ENCODE assay signal across 26 cellular contexts in the genomic region with DNA sequence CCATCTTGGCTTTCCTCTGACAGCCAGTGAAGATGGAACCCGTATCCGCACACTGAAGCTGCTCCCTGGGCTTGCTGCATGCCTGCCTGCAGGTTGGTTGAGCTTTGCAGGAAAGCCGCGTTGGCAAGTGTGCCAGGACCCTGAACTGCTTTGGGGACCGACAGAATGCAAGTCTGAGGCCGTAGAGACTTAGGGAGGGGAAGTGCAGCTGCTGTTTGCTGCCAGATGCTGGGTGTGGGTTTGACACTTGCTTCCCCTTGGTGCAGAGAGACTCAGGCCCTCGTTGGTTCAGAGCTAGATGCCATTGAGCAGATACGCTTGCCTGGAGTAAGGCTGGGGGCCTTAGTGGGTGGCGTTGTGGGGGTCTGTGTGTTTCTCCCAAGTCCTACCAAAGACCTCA. TPM values are rescaled to one million over a fixed set of nuclear protein-coding genes. Genes with fewer than 3 reads are reported as not detected.
A peak's percentile ranks its signal among the peaks of the same experiment; 100 is the strongest.
DNase-seq lines count a peak whose midpoint lies in the region; ATAC-seq, FAIRE-seq and TF ChIP-seq lines count a peak whose summit lies in the region.
"Had no signal": no experiment of that assay in that cellular context is flagged by ENCODE, and none has a peak within 500 bp of the region (broad histone marks: within the 10 kb centered on the region; RNA-seq: fewer than 3 reads in every experiment).

No MANE protein-coding gene starts in this region.

- H2AFZ ChIP-seq in OCI-LY3 (ENCODE audit: low read depth, low read length) (peak overlapping the region; percentile 34; the same call in 1 of the 2 replicates), MM.1S (ENCODE audit: low read length) (no peak overlapping the region)

- no peaks in the 10 kb centered on the region for H3F3A ChIP-seq in MM.1S (ENCODE audit: insufficient read depth, low read length)

- 47 to 55% methylated on average over 8 to 9 of the region's 9 CpGs for WGBS in tibial nerve, 2 donors

- no peaks in the 10 kb centered on the region for H3K36me3 ChIP-seq in BLaER1 treated with 17β-estradiol and CSF1 and Interleukin-3, amounts not matched to agents 10 nM and 100 nM
- H3K36me3 ChIP-seq in OCI-LY3 (replicated peaks; ENCODE audit: low read depth, low read length) (no peaks in the 10 kb centered on the region), kidney (ENCODE audit: control insufficient read depth in 1 of 2, insufficient read depth in 2 of 2, low read length in 2 of 2) (no peaks in the 10 kb centered on the region), MM.1S (replicated peaks; ENCODE audit: insufficient read depth, low read length) (no peaks in the 10 kb centered on the region), tibial nerve (no peaks in the 10 kb centered on the region)
- H3K36me3 ChIP-seq: lower lobe of right lung, ovary, SJSA1, suprapubic skin had no signal

- H3K27ac ChIP-seq in BLaER1 treated with 17β-estradiol and CSF1 and Interleukin-3, amounts not matched to agents 10 nM and 100 nM, result peak overlapping the region in 10 of 11 experiments; percentile 0 to 48 (median 23); a peak in 9 of 22 replicates
- H3K27ac ChIP-seq in HL-60 (replicated peaks) (peak overlapping the region; percentile 29), OCI-LY3 (ENCODE audit: low read length) (no peak overlapping the region), kidney (ENCODE audit: low read depth in 2 of 2, low read length in 2 of 2) (no peak overlapping the region), MM.1S (ENCODE audit: low read length) (no peak overlapping the region), tibial nerve (no peak overlapping the region)
- H3K27ac ChIP-seq: lower lobe of right lung, ovary, SJSA1, suprapubic skin had no signal

- intact Hi-C loops in kidney (cut with DNase I), result no loop called here

- peaks cover 0 to 12% (median 0%) of the 10 kb centered on the region in 11 experiments; a peak in 5 of 22 replicates for H3K9me3 ChIP-seq in BLaER1 treated with 17β-estradiol and CSF1 and Interleukin-3, amounts not matched to agents 10 nM and 100 nM (replicated peaks in 1 of 11)
- no peaks in the 10 kb centered on the region for H3K9me3 ChIP-seq in OCI-LY3 (ENCODE audit: insufficient read depth, low read length)
- no peaks in the 10 kb centered on the region for H3K9me3 ChIP-seq in kidney (ENCODE audit: control insufficient read depth in 1 of 2, low read length in 2 of 2)
- H3K9me3 ChIP-seq in MM.1S (replicated peaks; ENCODE audit: insufficient read depth, low read length), result no peaks in the 10 kb centered on the region
- no peaks in the 10 kb centered on the region for H3K9me3 ChIP-seq in tibial nerve
- H3K9me3 ChIP-seq: lower lobe of right lung, ovary, SJSA1, suprapubic skin had no signal

- H3K4me3 ChIP-seq in BLaER1 treated with 17β-estradiol and CSF1 and Interleukin-3, amounts not matched to agents 10 nM and 100 nM, result no peak overlapping the region
- H3K4me3 ChIP-seq in HL-60 (replicated peaks; ENCODE audit: insufficient read depth, low read length) (no peak overlapping the region), OCI-LY3 (ENCODE audit: low read length) (no peak overlapping the region), kidney (ENCODE audit: low read length in 2 of 2) (no peak overlapping the region), MM.1S (ENCODE audit: low read length) (no peak overlapping the region), tibial nerve (no peak overlapping the region)
- H3K4me3 ChIP-seq: dorsolateral prefrontal cortex, lower lobe of right lung, ovary, SJSA1, suprapubic skin had no signal

- peak overlapping the region; percentile 46 to 74 (median 60) for H3K4me2 ChIP-seq in BLaER1 treated with 17β-estradiol and CSF1 and Interleukin-3, amounts not matched to agents 10 nM and 100 nM
- H3K4me2 ChIP-seq in OCI-LY3 (ENCODE audit: low read length) (no peak overlapping the region), MM.1S (ENCODE audit: low read depth, low read length) (no peak overlapping the region)

- FAIRE-seq in kidney (lab: Jason Lieb, UNC), result no peak

- no peak for TF ChIP-seq POLR2A in tibial nerve (IDR thresholded peaks at IDR 0.05)

- H3K27me3 ChIP-seq in BLaER1 treated with 17β-estradiol and CSF1 and Interleukin-3, amounts not matched to agents 10 nM and 100 nM, result no peaks in the 10 kb centered on the region
- no peaks in the 10 kb centered on the region for H3K27me3 ChIP-seq in HL-60 (ENCODE audit: insufficient read depth, poor library complexity, severe bottlenecking)
- H3K27me3 ChIP-seq in OCI-LY3 (ENCODE audit: low read depth, low read length), result peaks cover 25% of the 10 kb centered on the region
- H3K27me3 ChIP-seq in MM.1S (replicated peaks; ENCODE audit: insufficient read depth, low read length), result no peaks in the 10 kb centered on the region
- no peaks in the 10 kb centered on the region for H3K27me3 ChIP-seq in tibial nerve
- H3K27me3 ChIP-seq: dorsolateral prefrontal cortex, ovary, suprapubic skin had no signal

- peak in 1 of 2 experiments; percentile 85 for DNase-seq in HL-60 (ENCODE audit: low read depth in 1 of 2, low spot score in 1 of 2)
- peak; percentile 43 for DNase-seq in kidney
- no peak for DNase-seq in stimulated activated naive CD8-positive, alpha-beta T cell treated with anti-CD3 and anti-CD28 coated beads, Interleukin-15, Interleukin-2, amounts not matched to agents 100 U/mL and 50 U/mL, for 24 hours
- DNase-seq in MM.1S, result no peak
- no peak for DNase-seq in tibial nerve (ENCODE audit: low spot score in 2 of 2)
- DNase-seq in T-helper 9 cell, result no peak
- DNase-seq: activated CD4-positive, CD25-positive, alpha-beta regulatory T cell treated with anti-CD3 and anti-CD28 coated beads, Interleukin-2, amount 50 U/mL, for 72 hours; activated CD8-positive, alpha-beta memory T cell treated with anti-CD3 and anti-CD28 coated beads for 24 hours; activated T-cell treated with anti-CD3 and anti-CD28 coated beads, Interleukin-2, amount 50 U/mL, for 48 hours; aorta; CD4-positive, alpha-beta T cell; central memory CD4-positive, alpha-beta T cell; DMS 273 treated with DMSO at 0.1 percent for 48 hours; dorsolateral prefrontal cortex; Karpas-422; lower lobe of right lung; NCI-H1694; NCI-H774; ovary; right cardiac atrium; stimulated activated CD4-positive, alpha-beta T cell treated with anti-CD3 and anti-CD28 coated beads, Interleukin-15, amount 100 ng/mL, for 24 hours had no signal

- TF ChIP-seq CTCF in HL-60 (IDR thresholded peaks at IDR 0.05; ENCODE audit: insufficient read depth, low read length) (no peak), OCI-LY3 (IDR thresholded peaks at IDR 0.05; ENCODE audit: low read depth, low read length) (no peak), kidney (IDR thresholded peaks at IDR 0.05; ENCODE audit: borderline replicate concordance, extremely low read depth, insufficient read depth) (no peak), MM.1S (IDR thresholded peaks at IDR 0.05; ENCODE audit: low read length) (no peak), tibial nerve (IDR thresholded peaks at IDR 0.05) (no peak)

- H3K9ac ChIP-seq in BLaER1 treated with 17β-estradiol and CSF1 and Interleukin-3, amounts not matched to agents 10 nM and 100 nM, result peak overlapping the region in 3 of 11 experiments; percentile 10 to 22 (median 13); a peak in 1 of 22 replicates
- no peak overlapping the region for H3K9ac ChIP-seq in OCI-LY3 (ENCODE audit: low read length)
- H3K9ac ChIP-seq in kidney (ENCODE audit: low read length in 2 of 2), result no peak overlapping the region
- H3K9ac ChIP-seq in MM.1S (ENCODE audit: low read length), result no peak overlapping the region

- peaks cover 15 to 22% (median 20%) of the 10 kb centered on the region in 10 experiments for H3K4me1 ChIP-seq in BLaER1 treated with 17β-estradiol and CSF1 and Interleukin-3, amounts not matched to agents 10 nM and 100 nM
- no peaks in the 10 kb centered on the region for H3K4me1 ChIP-seq in OCI-LY3 (ENCODE audit: low read length)
- H3K4me1 ChIP-seq in kidney (ENCODE audit: control insufficient read depth in 1 of 2, insufficient read depth in 1 of 2, low read depth in 1 of 2, low read length in 2 of 2), result no peaks in the 10 kb centered on the region
- H3K4me1 ChIP-seq in MM.1S (ENCODE audit: low read length), result no peaks in the 10 kb centered on the region
- H3K4me1 ChIP-seq in tibial nerve, result no peaks in the 10 kb centered on the region
- H3K4me1 ChIP-seq: lower lobe of right lung, SJSA1, suprapubic skin had no signal

- ATAC-seq in stimulated activated naive CD8-positive, alpha-beta T cell treated with anti-CD3 and anti-CD28 coated beads, Interleukin-15, Interleukin-2, amounts not matched to agents 100 U/mL and 50 U/mL, for 24 hours, result no peak
- ATAC-seq: lower lobe of right lung, Panc1, right cardiac atrium had no signal

- H4K20me1 ChIP-seq in BLaER1 treated with 17β-estradiol and CSF1 and Interleukin-3, amounts not matched to agents 10 nM and 100 nM, result no peaks in the 10 kb centered on the region
- no peaks in the 10 kb centered on the region for H4K20me1 ChIP-seq in OCI-LY3 (ENCODE audit: insufficient read depth, low read length)
- no peaks in the 10 kb centered on the region for H4K20me1 ChIP-seq in MM.1S (ENCODE audit: insufficient read depth, low read length)

- no peak for TF ChIP-seq EP300 in tibial nerve (IDR thresholded peaks at IDR 0.05)

- H3K79me2 ChIP-seq in OCI-LY3 (ENCODE audit: low read length), result no peaks in the 10 kb centered on the region
- H3K79me2 ChIP-seq in MM.1S (ENCODE audit: low read length), result no peaks in the 10 kb centered on the region

- H3K9me2 ChIP-seq in MM.1S (replicated peaks; ENCODE audit: insufficient read depth, low read length), result no peaks in the 10 kb centered on the region

RNA-seq across cellular contexts. Expression of gene PHLPP1, which starts 13.1 kb away (rescaled TPM):
- total RNA-seq in kidney (13.0 TPM), tibial nerve (10 to 100 TPM; 11.4 to 16.1 (median 14.5) TPM)
- polyA plus RNA-seq in kidney (ENCODE audit: insufficient read depth, low read depth, low replicate concordance), result 2.9 TPM

Comparison
In these comparisons a context has a peak if more than half of its experiments do, and no peak if none do; other contexts are left out.
1. H3K27ac ChIP-seq: peak in BLaER1 treated with 17β-estradiol and CSF1 and Interleukin-3, amounts not matched to agents 10 nM and 100 nM (10 of 11) and HL-60 (single experiment); none in OCI-LY3 (single experiment), kidney (0 of 2), MM.1S (single experiment) and tibial nerve (0 of 4).
2. H3K4me2 ChIP-seq: peak in BLaER1 treated with 17β-estradiol and CSF1 and Interleukin-3, amounts not matched to agents 10 nM and 100 nM (11 of 11); none in OCI-LY3 (single experiment) and MM.1S (single experiment).